1 cellular context compared by ENCODE assay signal in genomic region chr16:89334461-89334860, GRCh38.
TF ChIP-seq lines count a peak whose summit lies in the region.

No MANE protein-coding gene starts in this region.

TF ChIP-seq in GM23338, 12 proteins besides CTCF, POLR2A, EP300 and RAD21 (continued from another document):
- TF ChIP-seq ETS1 (IDR thresholded peaks at IDR 0.05) (no peak), CREB1 (CRISPR knock-in tag; IDR thresholded peaks at IDR 0.05; ENCODE audit: low read depth) (no peak), POLR2AphosphoS5 (IDR thresholded peaks at IDR 0.05; ENCODE audit: low read depth) (no peak)
